In genomic region chr10:73876566-73876965, GRCh38 we compare ENCODE assay signal across 16 cellular contexts. TPM values are rescaled to one million over a fixed set of nuclear protein-coding genes. Genes with fewer than 3 reads are reported as not detected.
DNase-seq lines count a peak whose midpoint lies in the region; ATAC-seq, FAIRE-seq and TF ChIP-seq lines count a peak whose summit lies in the region.
"Had no signal": no experiment of that assay in that cellular context is flagged by ENCODE, and none has a peak within 500 bp of the region (broad histone marks: within the 10 kb centered on the region; RNA-seq: fewer than 3 reads in every experiment).

No MANE protein-coding gene starts in this region.

- POLR2A ChIA-PET in GM12878 (lab: Charles Lee), result interaction anchor here (0.6 to 3.3 kb wide), 2 partner anchors 11 to 23 kb away, joined by 9 to 17 read pairs; no protein-coding TSS in a partner anchor

- peaks cover 3% of the 10 kb centered on the region for H3K36me3 Mint-ChIP-seq in activated naive CD4-positive, alpha-beta T cell treated with anti-CD3 and anti-CD28 coated beads, Interleukin-2, amount 50 U/mL, for 24 hours
- peaks cover 5% of the 10 kb centered on the region for H3K36me3 Mint-ChIP-seq in nephron (ENCODE audit: low read depth)
- H3K36me3 Mint-ChIP-seq in type B pancreatic cell, result peaks cover 6% of the 10 kb centered on the region

- TF ChIP-seq EP300 in GM12878 (IDR thresholded peaks at IDR 0.05; ENCODE audit: borderline replicate concordance in 1 of 2, control insufficient read depth in 1 of 2, low read depth in 2 of 2, low read length in 2 of 2), result no peak

- no peak overlapping the region for H3K4me3 Mint-ChIP-seq in activated naive CD4-positive, alpha-beta T cell treated with anti-CD3 and anti-CD28 coated beads, Interleukin-2, amount 50 U/mL, for 24 hours
- peak overlapping the region in 2 of 3 experiments; percentile 14 to 43 for H3K4me3 Mint-ChIP-seq in nephron
- H3K4me3 Mint-ChIP-seq in type B pancreatic cell, result no peak overlapping the region

- ATAC-seq in GM12878, result no peak
- no peak for ATAC-seq in HG02763 (IDR thresholded peaks at IDR 0.05; ENCODE audit: unreplicated experiment)

- peak overlapping the region; percentile 66 for H3K27ac Mint-ChIP-seq in activated naive CD4-positive, alpha-beta T cell treated with anti-CD3 and anti-CD28 coated beads, Interleukin-2, amount 50 U/mL, for 24 hours
- H3K27ac Mint-ChIP-seq in nephron (no peak overlapping the region), type B pancreatic cell (peak overlapping the region; percentile 79)
- H3K27ac Mint-ChIP-seq: activated B cell treated with CpG ODN at 0.5 μM for 24 hours had no signal

- no peak for TF ChIP-seq POLR2A in GM12878 (IDR thresholded peaks at IDR 0.05; ENCODE audit: low read depth, low read length)

- H3K27ac ChIP-seq in GM12878 (ENCODE audit: control insufficient read depth, insufficient read depth), result no peak overlapping the region
- H3K27ac ChIP-seq: hepatocyte, right atrium auricular region had no signal

- peaks cover 6% of the 10 kb centered on the region for H3K79me2 ChIP-seq in GM12878 (ENCODE audit: control insufficient read depth, insufficient read depth, low read length)

- no peak for TF ChIP-seq RAD21 in GM12878 (IDR thresholded peaks at IDR 0.05; ENCODE audit: insufficient read depth, low read depth, low read length)

- H3K4me2 ChIP-seq in GM12878 (ENCODE audit: control insufficient read depth, insufficient read depth), result peak overlapping the region; percentile 3; the same call in 1 of the 2 replicates
- H3K4me2 ChIP-seq: hepatocyte had no signal

- CTCF ChIA-PET in GM12878 (lab: Yijun Ruan, JAX), result interaction anchor here (0.6 to 19.8 kb wide), 5 partner anchors 16 to 381 kb away, joined by 3 to 930 read pairs (median 27); partner anchors contain the start of gene PPP3CB

- FAIRE-seq in GM12878 (lab: Jason Lieb, UNC), result no peak

- no peak for DNase-seq in activated naive CD4-positive, alpha-beta T cell treated with Interleukin-2 at 50 U/mL for 16 hours
- no peak for DNase-seq in GM12878 (ENCODE audit: low read depth, low spot score)
- no peak for DNase-seq in type B pancreatic cell (ENCODE audit: extremely low spot score, unreplicated experiment)
- no peak for DNase-seq in SIG-M5 treated with dmso at 0.1 percent for 504 hours (lab: John Stamatoyannopoulos, UW; ENCODE audit: unreplicated experiment)
- no peak for DNase-seq in NCI-H2196 (lab: John Stamatoyannopoulos, UW; ENCODE audit: unreplicated experiment)
- DNase-seq: activated B cell treated with CpG ODN at 0.5 μM for 24 hours; activated effector memory CD4-positive, alpha-beta T cell treated with anti-CD3 and anti-CD28 coated beads, Interleukin-2, amount 50 U/mL, for 16 hours; DND-41; NCI-H2227 treated with DMSO at 0.1 percent for 48 hours; stimulated activated naive CD4-positive, alpha-beta T cell treated with Interleukin-2 at 50 U/mL for 16 hours; T-helper 2 cell had no signal

- peaks cover 70% of the 10 kb centered on the region for H3K4me1 Mint-ChIP-seq in activated naive CD4-positive, alpha-beta T cell treated with anti-CD3 and anti-CD28 coated beads, Interleukin-2, amount 50 U/mL, for 24 hours
- H3K4me1 Mint-ChIP-seq in nephron (peaks cover 26% of the 10 kb centered on the region), type B pancreatic cell (ENCODE audit: unreplicated experiment) (peaks cover 21% of the 10 kb centered on the region)

- no peaks in the 10 kb centered on the region for H3K27me3 Mint-ChIP-seq in activated naive CD4-positive, alpha-beta T cell treated with anti-CD3 and anti-CD28 coated beads, Interleukin-2, amount 50 U/mL, for 24 hours
- H3K27me3 Mint-ChIP-seq in nephron (ENCODE audit: low read depth) (peaks cover 30% of the 10 kb centered on the region), type B pancreatic cell (no peaks in the 10 kb centered on the region)
- H3K27me3 Mint-ChIP-seq: activated B cell treated with CpG ODN at 0.5 μM for 24 hours had no signal

- H3K4me3 ChIP-seq in GM12878, result no peak overlapping the region
- H3K4me3 ChIP-seq: hepatocyte, right atrium auricular region had no signal

- no peak overlapping the region for H2AFZ ChIP-seq in GM12878 (ENCODE audit: control insufficient read depth, low read depth, low read length)
- H2AFZ ChIP-seq: hepatocyte had no signal

- intact Hi-C loops in GM12878 (cut with micrococcal nuclease; ENCODE audit: unreplicated experiment), result loop anchor here (5.0 kb wide), 1 partner anchor 349 kb away; no protein-coding TSS in a partner anchor

- no peaks in the 10 kb centered on the region for H3K36me3 ChIP-seq in GM12878 (ENCODE audit: control insufficient read depth in 2 of 2, insufficient read depth in 2 of 2, low read length in 1 of 2)
- H3K36me3 ChIP-seq: right atrium auricular region had no signal

- in situ Hi-C loops in GM12878 (cut with MboI), result loop anchor here (25.0 kb wide), 1 partner anchor 211 kb away; no protein-coding TSS in a partner anchor

- no peak for TF ChIP-seq CTCF in GM12878 (IDR thresholded peaks at IDR 0.05 in 2 of 3, conservative IDR thresholded peaks at IDR 0.05 in 1 of 3; ENCODE audit: control insufficient read depth in 2 of 3, extremely low read depth in 1 of 3, insufficient read depth in 1 of 3, low read depth in 3 of 3, low read length in 3 of 3)
- TF ChIP-seq CTCF in nephron (IDR thresholded peaks at IDR 0.05; ENCODE audit: unreplicated experiment in 3 of 3), result no peak
- no peak for TF ChIP-seq CTCF in type B pancreatic cell (conservative IDR thresholded peaks at IDR 0.05)

- RAD21 ChIA-PET in GM12878 (lab: Charles Lee; ENCODE audit: unreplicated experiment), result interaction anchor here (0.6 to 21.4 kb wide), 5 partner anchors 15 to 271 kb away, joined by 3 to 616 read pairs (median 149); a partner anchor contains a TSS

- H3K9me3 Mint-ChIP-seq in activated naive CD4-positive, alpha-beta T cell treated with anti-CD3 and anti-CD28 coated beads, Interleukin-2, amount 50 U/mL, for 24 hours, result no peaks in the 10 kb centered on the region
- H3K9me3 Mint-ChIP-seq in nephron (no peaks in the 10 kb centered on the region), type B pancreatic cell (no peaks in the 10 kb centered on the region)
- H3K9me3 Mint-ChIP-seq: activated B cell treated with CpG ODN at 0.5 μM for 24 hours had no signal

- no peaks in the 10 kb centered on the region for H3K27me3 ChIP-seq in GM12878 (replicated peaks in 1 of 2; ENCODE audit: control insufficient read depth in 2 of 2, insufficient read depth in 2 of 2, low read length in 1 of 2)
- H3K27me3 ChIP-seq: hepatocyte, right atrium auricular region had no signal

- H4K20me1 ChIP-seq in GM12878 (ENCODE audit: control insufficient read depth, insufficient read depth), result no peaks in the 10 kb centered on the region

- SMC1A ChIA-PET in GM12878 (lab: Charles Lee; ENCODE audit: uncharacterized antibody, unreplicated experiment), result interaction anchor here (1.2 to 27.4 kb wide), 5 partner anchors 15 to 180 kb away, joined by 3 to 1048 read pairs (median 23); no protein-coding TSS in a partner anchor

- peaks cover 17% of the 10 kb centered on the region for H3K4me1 ChIP-seq in GM12878 (ENCODE audit: control insufficient read depth, insufficient read depth, low read length)

- H3K9ac ChIP-seq in GM12878 (ENCODE audit: control insufficient read depth, insufficient read depth, low read length), result no peak overlapping the region

- no peaks in the 10 kb centered on the region for H3K9me3 ChIP-seq in GM12878 (replicated peaks; ENCODE audit: control insufficient read depth, insufficient read depth, low read length)
- H3K9me3 ChIP-seq: right atrium auricular region had no signal

- no TSS peak for BruUV-seq in GM12878 (replicated peaks; lab: Mats Ljungman, UMichigan)

RNA-seq across cellular contexts. Expression of gene CAMK2G, which starts 2.2 kb away (rescaled TPM):
- 42.9 and 44.2 TPM in 2 replicates for total RNA-seq in GM12878 (2013; cell fraction: nucleolus; rRNA removed)
- total RNA-seq in GM12878 (2014; rRNA removed) (15.9 and 18.0 TPM in 2 replicates), GM12878 (2014; rRNA removed; fragmentation: Illumina TruSeq; extraction: Trizol) (15.1 and 15.8 TPM in 2 replicates), GM12878 (2021) (18.9 and 20.9 TPM in 2 replicates), type B pancreatic cell (ENCODE audit: low replicate concordance) (24.9 and 27.5 TPM in 2 replicates)
- polyA plus RNA-seq in GM12878 (2011; ENCODE audit: low read depth), result 8.6 TPM
- polyA plus RNA-seq in GM12878 (2011; rRNA removed) (14.3 and 19.7 TPM in 2 replicates), GM12878 (2014; fragmentation: Illumina TruSeq; extraction: Trizol) (21.1 and 22.9 TPM in 2 replicates), GM12878 (2014; fragmentation: Nextera tagmentation; extraction: Ambion mirVana) (1 to 10 TPM; 5.5 to 6.9 TPM), GM12878 (2014; rRNA removed) (23.4 and 24.3 TPM in 2 replicates), GM12878 (2016; fragmentation: Nextera tagmentation; extraction: Ambion mirVana) (10 to 100 TPM; 13.9 TPM)
- polyA plus RNA-seq in GM12878 (2011; cell fraction: cytosol; rRNA removed), result 19.0 and 21.6 TPM in 2 replicates
- 39.5 and 45.1 TPM in 2 replicates for polyA plus RNA-seq in GM12878 (2011; cell fraction: nucleus; rRNA removed)
- polyA plus RNA-seq in GM12878 (2012), result 10.3 and 10.8 TPM in 2 replicates
- 17.9 and 21.1 TPM in 2 replicates for polyA minus RNA-seq in GM12878 (2011; rRNA and poly(A)+ RNA removed)
- polyA minus RNA-seq in GM12878 (2011; cell fraction: cytosol; rRNA and poly(A)+ RNA removed), result 4.0 and 7.3 TPM in 2 replicates
- polyA minus RNA-seq in GM12878 (2011; cell fraction: nucleus; rRNA and poly(A)+ RNA removed), result 11.5 and 22.0 TPM in 2 replicates

RNA-seq across cellular contexts. Expression of gene PLAU, which starts 34.4 kb away (rescaled TPM):
- total RNA-seq in GM12878 (2013; cell fraction: nucleolus; rRNA removed), result 11.2 and 14.9 TPM in 2 replicates
- 11.2 and 11.9 TPM in 2 replicates for total RNA-seq in GM12878 (2014; rRNA removed)
- 9.3 and 16.0 TPM in 2 replicates for total RNA-seq in GM12878 (2014; rRNA removed; fragmentation: Illumina TruSeq; extraction: Trizol)
- 15.2 and 17.1 TPM in 2 replicates for total RNA-seq in GM12878 (2021)
- polyA plus RNA-seq in GM12878 (2011; ENCODE audit: low read depth), result 0.20 TPM
- polyA plus RNA-seq in GM12878 (2011; rRNA removed), result 2.0 and 2.5 TPM in 2 replicates
- 3.2 and 4.3 TPM in 2 replicates for polyA plus RNA-seq in GM12878 (2011; cell fraction: cytosol; rRNA removed)
- 5.4 and 7.6 TPM in 2 replicates for polyA plus RNA-seq in GM12878 (2011; cell fraction: nucleus; rRNA removed)
- 0.54 and 1.2 TPM in 2 replicates for polyA plus RNA-seq in GM12878 (2012)
- 10.4 and 12.8 TPM in 2 replicates for polyA plus RNA-seq in GM12878 (2014; fragmentation: Illumina TruSeq; extraction: Trizol)
- 1 to 10 TPM; 5.7 to 8.0 TPM for polyA plus RNA-seq in GM12878 (2014; fragmentation: Nextera tagmentation; extraction: Ambion mirVana)
- 11.1 and 12.2 TPM in 2 replicates for polyA plus RNA-seq in GM12878 (2014; rRNA removed)
- 10 to 100 TPM; 16.9 to 20.9 TPM for polyA plus RNA-seq in GM12878 (2016; fragmentation: Nextera tagmentation; extraction: Ambion mirVana)
- polyA minus RNA-seq in GM12878 (2011; rRNA and poly(A)+ RNA removed), result 2.0 and 2.3 TPM in 2 replicates
- polyA minus RNA-seq in GM12878 (2011; cell fraction: cytosol; rRNA and poly(A)+ RNA removed), result 0.62 and 1.2 TPM in 2 replicates
- 1.1 and 1.2 TPM in 2 replicates for polyA minus RNA-seq in GM12878 (2011; cell fraction: nucleus; rRNA and poly(A)+ RNA removed)
- total RNA-seq in type B pancreatic cell (ENCODE audit: low replicate concordance), result 3.5 and 5.5 TPM in 2 replicates
- total RNA-seq: activated B cell treated with CpG ODN at 0.5 μM for 24 hours had no signal

Comparison
In these comparisons a context has a peak if more than half of its experiments do, and no peak if none do; other contexts are left out.
1. H3K27ac Mint-ChIP-seq: peak in activated naive CD4-positive, alpha-beta T cell treated with anti-CD3 and anti-CD28 coated beads, Interleukin-2, amount 50 U/mL, for 24 hours (single experiment) and type B pancreatic cell (single experiment); none in nephron (0 of 3).
2. H3K4me3 Mint-ChIP-seq: peak in nephron (2 of 3); none in activated naive CD4-positive, alpha-beta T cell treated with anti-CD3 and anti-CD28 coated beads, Interleukin-2, amount 50 U/mL, for 24 hours (single experiment) and type B pancreatic cell (single experiment).